Comparison of ENCODE assay signal across 9 cellular contexts in genomic region chr5:178284095-178284675, GRCh38. TPM values are rescaled to one million over a fixed set of nuclear protein-coding genes. Genes with fewer than 3 reads are reported as not detected.
A peak's percentile ranks its signal among the peaks of the same experiment; 100 is the strongest.
DNase-seq lines count a peak whose midpoint lies in the region; ATAC-seq and TF ChIP-seq lines count a peak whose summit lies in the region.
"Had no signal": no experiment of that assay in that cellular context is flagged by ENCODE, and none has a peak within 500 bp of the region (broad histone marks: within the 10 kb centered on the region; RNA-seq: fewer than 3 reads in every experiment).

No MANE protein-coding gene starts in this region.

- H3K27ac Mint-ChIP-seq in glutamatergic neuron (ENCODE audit: unreplicated experiment), result no peak overlapping the region

- peaks cover 5% of the 10 kb centered on the region for H3K36me3 Mint-ChIP-seq in glutamatergic neuron (ENCODE audit: unreplicated experiment)

- H3K27me3 Mint-ChIP-seq in glutamatergic neuron (ENCODE audit: unreplicated experiment), result peaks cover 16% of the 10 kb centered on the region

- peaks cover 19% of the 10 kb centered on the region for H3K4me1 Mint-ChIP-seq in glutamatergic neuron (ENCODE audit: low read depth, unreplicated experiment)

- H3K4me3 Mint-ChIP-seq in glutamatergic neuron (ENCODE audit: unreplicated experiment), result no peak overlapping the region

- peak; percentile 16 to 26 for DNase-seq in stimulated activated CD4-positive, alpha-beta T cell treated with anti-CD3 and anti-CD28 coated beads, Interleukin-2, amount 100 ng/mL, for 48 hours
- DNase-seq in stimulated activated CD4-positive, alpha-beta T cell treated with anti-CD3 and anti-CD28 coated beads, Interleukin-4, amount 100 ng/mL, for 1 hour, result no peak
- DNase-seq in SKM-1 treated with dmso at 0.1 percent for 144 hours (lab: John Stamatoyannopoulos, UW; ENCODE audit: unreplicated experiment), result peak; percentile 40
- DNase-seq in glutamatergic neuron, result no peak
- no peak for DNase-seq in H4 (ENCODE audit: low spot score)
- no peak for DNase-seq in activated T-cell treated with anti-CD3 and anti-CD28 coated beads, Interleukin-2, amount 50 U/mL, for 48 hours

- H3K9me3 Mint-ChIP-seq in glutamatergic neuron (ENCODE audit: unreplicated experiment), result peaks cover 2% of the 10 kb centered on the region

- no peak for ATAC-seq in GM19035 (IDR thresholded peaks at IDR 0.05; ENCODE audit: unreplicated experiment)
- ATAC-seq in HG03280 (IDR thresholded peaks at IDR 0.05; ENCODE audit: unreplicated experiment), result no peak
- ATAC-seq: esophagus mucosa had no signal

- TF ChIP-seq CTCF in glutamatergic neuron (IDR thresholded peaks at IDR 0.05; ENCODE audit: partially characterized antibody, unreplicated experiment), result peak; percentile 96

RNA-seq across cellular contexts. Expression of gene PHYKPL, which starts 51.6 kb away (rescaled TPM):
- total RNA-seq in glutamatergic neuron (ENCODE audit: unreplicated experiment), result 89.7 TPM
- total RNA-seq in H4 (2014; rRNA removed; shearing (Covaris generic)), result 14.4 and 16.3 TPM in 2 replicates

Comparison
In these comparisons a context has a peak if more than half of its experiments do, and no peak if none do; other contexts are left out.
1. DNase-seq: peak in stimulated activated CD4-positive, alpha-beta T cell treated with anti-CD3 and anti-CD28 coated beads, Interleukin-2, amount 100 ng/mL, for 48 hours (2 of 2) and SKM-1 treated with dmso at 0.1 percent for 144 hours (single experiment); none in stimulated activated CD4-positive, alpha-beta T cell treated with anti-CD3 and anti-CD28 coated beads, Interleukin-4, amount 100 ng/mL, for 1 hour (single experiment), glutamatergic neuron (single experiment), H4 (single experiment) and activated T-cell treated with anti-CD3 and anti-CD28 coated beads, Interleukin-2, amount 50 U/mL, for 48 hours (0 of 2).